Comparison of ENCODE assay signal across 10 cellular contexts in genomic region chr7:70681847-70682350, GRCh38.
DNase-seq lines count a peak whose midpoint lies in the region; ATAC-seq and TF ChIP-seq lines count a peak whose summit lies in the region.
"Had no signal": no experiment of that assay in that cellular context is flagged by ENCODE, and none has a peak within 500 bp of the region (broad histone marks: within the 10 kb centered on the region; RNA-seq: fewer than 3 reads in every experiment).

No MANE protein-coding gene starts in this region.

- H3K27me3 Mint-ChIP-seq in activated naive CD8-positive, alpha-beta T cell = no peaks in the 10 kb centered on the region
- H3K27me3 Mint-ChIP-seq in activated naive CD8-positive, alpha-beta T cell treated with anti-CD3 and anti-CD28 coated beads for 36 hours = no peaks in the 10 kb centered on the region
- peaks cover 3% of the 10 kb centered on the region for H3K27me3 Mint-ChIP-seq in T-helper 2 cell treated with Interferon-gamma antibody and Interleukin-4, amounts not matched to agents 5 μg/mL and 100 μg/mL, for 36 hours (ENCODE audit: low read depth)
- no peaks in the 10 kb centered on the region for H3K27me3 Mint-ChIP-seq in stimulated activated memory B cell treated with anti-CD40 and anti-IgM and Interleukin-4, amounts not matched to agents 10 μg/mL and 1 μg/mL and 100 μg/mL, for 72 hours

- H3K9ac ChIP-seq in colonic mucosa (ENCODE audit: low read depth in 2 of 2, low read length in 2 of 2) = no peak overlapping the region

- no peak for TF ChIP-seq CTCF in colonic mucosa (IDR thresholded peaks at IDR 0.05)

- no peaks in the 10 kb centered on the region for H3K36me3 Mint-ChIP-seq in activated naive CD8-positive, alpha-beta T cell
- H3K36me3 Mint-ChIP-seq in activated naive CD8-positive, alpha-beta T cell treated with anti-CD3 and anti-CD28 coated beads for 36 hours = no peaks in the 10 kb centered on the region
- no peaks in the 10 kb centered on the region for H3K36me3 Mint-ChIP-seq in T-helper 2 cell treated with Interferon-gamma antibody and Interleukin-4, amounts not matched to agents 5 μg/mL and 100 μg/mL, for 36 hours (ENCODE audit: low read depth)
- peaks cover 15% of the 10 kb centered on the region for H3K36me3 Mint-ChIP-seq in stimulated activated memory B cell treated with anti-CD40 and anti-IgM and Interleukin-4, amounts not matched to agents 10 μg/mL and 1 μg/mL and 100 μg/mL, for 72 hours

- no peaks in the 10 kb centered on the region for H3K36me3 ChIP-seq in colonic mucosa

- H3K4me1 ChIP-seq in colonic mucosa = no peaks in the 10 kb centered on the region

- no peak for DNase-seq in activated naive CD8-positive, alpha-beta T cell treated with anti-CD3 and anti-CD28 coated beads for 36 hours
- no peak for DNase-seq in T-helper 2 cell treated with Interferon-gamma antibody and Interleukin-4, amounts not matched to agents 5 μg/mL and 100 μg/mL, for 36 hours (ENCODE audit: low spot score)
- no peak for DNase-seq in SKM-1 treated with dmso at 0.1 percent for 144 hours (lab: John Stamatoyannopoulos, UW; ENCODE audit: unreplicated experiment)
- no peak for DNase-seq in AML-193 (lab: John Stamatoyannopoulos, UW)
- no peak for DNase-seq in colonic mucosa
- DNase-seq: DMS53 had no signal

- H3K9me3 Mint-ChIP-seq in activated naive CD8-positive, alpha-beta T cell (ENCODE audit: low read depth) = no peaks in the 10 kb centered on the region
- H3K9me3 Mint-ChIP-seq in activated naive CD8-positive, alpha-beta T cell treated with anti-CD3 and anti-CD28 coated beads for 36 hours = no peaks in the 10 kb centered on the region
- H3K9me3 Mint-ChIP-seq in T-helper 2 cell treated with Interferon-gamma antibody and Interleukin-4, amounts not matched to agents 5 μg/mL and 100 μg/mL, for 36 hours = no peaks in the 10 kb centered on the region
- peaks cover 4% of the 10 kb centered on the region for H3K9me3 Mint-ChIP-seq in stimulated activated memory B cell treated with anti-CD40 and anti-IgM and Interleukin-4, amounts not matched to agents 10 μg/mL and 1 μg/mL and 100 μg/mL, for 72 hours

- ATAC-seq in HG02884 (IDR thresholded peaks at IDR 0.05; ENCODE audit: unreplicated experiment) = peak; percentile 87
- peak; percentile 69 for ATAC-seq in stimulated activated memory B cell treated with anti-CD40 and anti-IgM and Interleukin-4, amounts not matched to agents 10 μg/mL and 1 μg/mL and 100 μg/mL, for 72 hours
- ATAC-seq: Panc1 had no signal

- no peak overlapping the region for H3K4me3 ChIP-seq in colonic mucosa

- H3K27ac Mint-ChIP-seq in activated naive CD8-positive, alpha-beta T cell = no peak overlapping the region
- no peak overlapping the region for H3K27ac Mint-ChIP-seq in activated naive CD8-positive, alpha-beta T cell treated with anti-CD3 and anti-CD28 coated beads for 36 hours
- no peak overlapping the region for H3K27ac Mint-ChIP-seq in T-helper 2 cell treated with Interferon-gamma antibody and Interleukin-4, amounts not matched to agents 5 μg/mL and 100 μg/mL, for 36 hours
- H3K27ac Mint-ChIP-seq in stimulated activated memory B cell treated with anti-CD40 and anti-IgM and Interleukin-4, amounts not matched to agents 10 μg/mL and 1 μg/mL and 100 μg/mL, for 72 hours = peak overlapping the region; percentile 66

- intact Hi-C loops in colonic mucosa (cut with DNase I) = no loop called here

- peak overlapping the region; percentile 49 for H3K4me3 Mint-ChIP-seq in activated naive CD8-positive, alpha-beta T cell
- H3K4me3 Mint-ChIP-seq in activated naive CD8-positive, alpha-beta T cell treated with anti-CD3 and anti-CD28 coated beads for 36 hours = no peak overlapping the region
- H3K4me3 Mint-ChIP-seq in T-helper 2 cell treated with Interferon-gamma antibody and Interleukin-4, amounts not matched to agents 5 μg/mL and 100 μg/mL, for 36 hours = peak overlapping the region; percentile 39
- peak overlapping the region; percentile 54 for H3K4me3 Mint-ChIP-seq in stimulated activated memory B cell treated with anti-CD40 and anti-IgM and Interleukin-4, amounts not matched to agents 10 μg/mL and 1 μg/mL and 100 μg/mL, for 72 hours

- no peak overlapping the region for H3K27ac ChIP-seq in colonic mucosa

- H3K27me3 ChIP-seq in colonic mucosa = no peaks in the 10 kb centered on the region

- peaks cover 26% of the 10 kb centered on the region for H3K4me1 Mint-ChIP-seq in activated naive CD8-positive, alpha-beta T cell (ENCODE audit: low read depth)
- H3K4me1 Mint-ChIP-seq in activated naive CD8-positive, alpha-beta T cell treated with anti-CD3 and anti-CD28 coated beads for 36 hours = peaks cover 20% of the 10 kb centered on the region
- peaks cover 14% of the 10 kb centered on the region for H3K4me1 Mint-ChIP-seq in T-helper 2 cell treated with Interferon-gamma antibody and Interleukin-4, amounts not matched to agents 5 μg/mL and 100 μg/mL, for 36 hours (ENCODE audit: low read depth)
- H3K4me1 Mint-ChIP-seq in stimulated activated memory B cell treated with anti-CD40 and anti-IgM and Interleukin-4, amounts not matched to agents 10 μg/mL and 1 μg/mL and 100 μg/mL, for 72 hours = peaks cover 28% of the 10 kb centered on the region

- no peaks in the 10 kb centered on the region for H3K9me3 ChIP-seq in colonic mucosa
